Comparison of ENCODE assay signal across 20 cellular contexts in the genomic region with DNA sequence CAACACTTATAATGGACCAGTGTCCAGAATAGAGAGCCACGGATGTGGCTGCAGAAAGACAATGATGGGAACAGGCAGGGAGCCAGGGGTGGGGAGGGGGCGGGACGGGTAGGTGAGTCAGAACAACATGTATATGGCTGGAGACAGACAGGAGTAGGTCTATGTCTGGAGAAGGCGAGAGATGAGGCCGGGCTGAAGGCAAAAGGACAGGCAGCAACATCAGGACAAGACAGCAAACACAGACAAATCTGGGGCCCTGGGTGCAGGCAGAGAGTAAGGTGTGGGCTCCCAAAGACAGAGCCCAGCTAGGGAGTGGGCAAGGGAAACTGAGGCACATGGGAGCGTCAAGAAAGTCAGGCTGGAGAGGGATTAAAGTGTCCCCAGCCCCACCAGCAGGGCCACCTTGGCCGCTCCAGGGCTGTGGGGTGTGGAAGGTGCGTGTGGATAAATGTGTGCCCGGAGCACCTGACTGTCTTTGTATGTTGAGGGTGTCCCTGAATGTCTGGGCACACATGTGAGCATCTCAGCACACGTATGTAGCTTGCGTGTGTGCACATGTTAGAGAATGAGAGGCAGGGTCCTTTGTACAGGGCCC. TPM values are rescaled to one million over a fixed set of nuclear protein-coding genes. Genes with fewer than 3 reads are reported as not detected.
DNase-seq lines count a peak whose midpoint lies in the region; ATAC-seq and TF ChIP-seq lines count a peak whose summit lies in the region.
"Had no signal": no experiment of that assay in that cellular context is flagged by ENCODE, and none has a peak within 500 bp of the region (broad histone marks: within the 10 kb centered on the region; RNA-seq: fewer than 3 reads in every experiment).

No MANE protein-coding gene starts in this region.

- intact Hi-C loops in sciatic nerve (cut with DNase I) = no loop called here

- H3K27ac ChIP-seq in SK-N-SH (ENCODE audit: low read depth in 2 of 2, low read length in 1 of 2) = peak overlapping the region in 1 of 2 experiments; percentile 48; a peak in 2 of 4 replicates
- H3K27ac ChIP-seq: 22Rv1, parathyroid adenoma, testis had no signal

- no peaks in the 10 kb centered on the region for H3K79me2 ChIP-seq in SK-N-SH (ENCODE audit: insufficient read depth)
- H3K79me2 ChIP-seq: parathyroid adenoma had no signal

- H3K4me3 ChIP-seq in SK-N-SH (ENCODE audit: low read depth in 2 of 2, low read length in 1 of 2) (no peak overlapping the region), NT2/D1 (ENCODE audit: insufficient read length, low read depth) (no peak overlapping the region)
- H3K4me3 ChIP-seq: testis had no signal

- no peak for TF ChIP-seq RAD21 in SK-N-SH (IDR thresholded peaks at IDR 0.05; ENCODE audit: low read length)

- H4K20me1 ChIP-seq in SK-N-SH (ENCODE audit: insufficient read depth) = no peaks in the 10 kb centered on the region

- no peaks in the 10 kb centered on the region for H3F3A ChIP-seq in SK-N-SH (replicated peaks; ENCODE audit: insufficient read depth)

- H3K36me3 ChIP-seq in SK-N-SH (replicated peaks in 1 of 2; ENCODE audit: control insufficient read depth in 1 of 2, insufficient read depth in 2 of 2, low read length in 1 of 2) (no peaks in the 10 kb centered on the region), NT2/D1 (ENCODE audit: insufficient read depth, insufficient read length, low read length) (peaks cover 2% of the 10 kb centered on the region)

- TF ChIP-seq CTCF in SK-N-SH (IDR thresholded peaks at IDR 0.05) = no peak
- TF ChIP-seq CTCF in endothelial cell (IDR thresholded peaks at IDR 0.05; ENCODE audit: unreplicated experiment) = no peak

- H3K4me1 Mint-ChIP-seq in endothelial cell (ENCODE audit: unreplicated experiment) = peaks cover 23% of the 10 kb centered on the region
- H3K4me1 Mint-ChIP-seq: mesothelial cell of epicardium had no signal

- WGBS in SK-N-SH (ENCODE audit: low lambda C conversion rate) = 69% methylated on average over 11 of the region's 11 CpGs

- no peaks in the 10 kb centered on the region for H3K9me2 ChIP-seq in SK-N-SH

- H3K9me3 ChIP-seq in SK-N-SH = peaks cover 14% of the 10 kb centered on the region; the same call in 1 of the 2 replicates
- H3K9me3 ChIP-seq in NT2/D1 (ENCODE audit: insufficient read depth, low read length) = peaks cover 16% of the 10 kb centered on the region
- H3K9me3 ChIP-seq: testis had no signal

- POLR2A ChIA-PET in SK-N-SH (lab: Yijun Ruan, JAX) = interaction anchor here (1.7 kb wide), 1 partner anchor 43 kb away, joined by 6 read pairs; no protein-coding TSS in a partner anchor

- peak overlapping the region; percentile 45 for H3K4me3 Mint-ChIP-seq in endothelial cell (ENCODE audit: unreplicated experiment)
- H3K4me3 Mint-ChIP-seq: CD8-positive, alpha-beta T cell; mesothelial cell of epicardium had no signal

- CTCF ChIA-PET in SK-N-SH (lab: Yijun Ruan, JAX) = interaction anchor here (0.9 to 2.2 kb wide), 7 partner anchors 14 to 239 kb away, joined by 3 to 8 read pairs (median 4); a partner anchor contains a TSS

- peaks cover 32% of the 10 kb centered on the region for H3K36me3 Mint-ChIP-seq in endothelial cell (ENCODE audit: low read depth, unreplicated experiment)
- H3K36me3 Mint-ChIP-seq: mesothelial cell of epicardium had no signal

- H3K27me3 Mint-ChIP-seq in endothelial cell (ENCODE audit: unreplicated experiment) = peaks cover 4% of the 10 kb centered on the region

- no peak for TF ChIP-seq EP300 in SK-N-SH (IDR thresholded peaks at IDR 0.05; ENCODE audit: borderline replicate concordance in 1 of 2, low read depth in 1 of 2, low read length in 1 of 2)

- DNase-seq in SK-N-SH (peak; percentile 7), NT2/D1 (ENCODE audit: low read depth, low spot score) (no peak), endothelial cell (ENCODE audit: low spot score) (no peak), sciatic nerve (ENCODE audit: low spot score) (peak; percentile 37), DMS79 treated with DMSO at 0.1 percent for 48 hours (lab: John Stamatoyannopoulos, UW) (no peak)
- DNase-seq in stimulated activated CD4-positive, alpha-beta T cell treated with anti-CD3 and anti-CD28 coated beads, Interleukin-4, amount 100 ng/mL, for 4 hours = no peak
- DNase-seq: activated gamma-delta T cell; GF-D8; left cardiac atrium; naive thymus-derived CD8-positive, alpha-beta T cell; NCI-H187; NCI-H2227 treated with DMSO at 0.1 percent for 48 hours; testis had no signal

- no peaks in the 10 kb centered on the region for H3K9me3 Mint-ChIP-seq in endothelial cell (ENCODE audit: unreplicated experiment)

- no peak overlapping the region for H3K4me2 ChIP-seq in SK-N-SH

- ATAC-seq in SK-N-SH treated with all-trans-retinoic acid at 6 μM for 48 hours = no peak
- ATAC-seq in sciatic nerve = no peak
- ATAC-seq in GM21526 (IDR thresholded peaks at IDR 0.05; ENCODE audit: low FRiP score, unreplicated experiment) = no peak
- ATAC-seq: CD8-positive, alpha-beta T cell; left cardiac atrium; naive thymus-derived CD8-positive, alpha-beta T cell had no signal

- H3K4me1 ChIP-seq in SK-N-SH (ENCODE audit: control insufficient read depth in 1 of 2, insufficient read depth in 2 of 2, low read depth in 1 of 2, low read length in 1 of 2) (peaks cover 0 to 65% of the 10 kb centered on the region in 2 experiments; a peak in 1 of 4 replicates), NT2/D1 (ENCODE audit: insufficient read depth, insufficient read length) (peaks cover 34% of the 10 kb centered on the region)

- no peaks in the 10 kb centered on the region for H3K27me3 ChIP-seq in SK-N-SH (ENCODE audit: insufficient read depth)
- no peaks in the 10 kb centered on the region for H3K27me3 ChIP-seq in NT2/D1 (ENCODE audit: insufficient read depth, insufficient read length)
- H3K27me3 ChIP-seq: testis had no signal

- H2AFZ ChIP-seq in SK-N-SH (ENCODE audit: low read depth) = no peak overlapping the region
- H2AFZ ChIP-seq: parathyroid adenoma had no signal

- no peak overlapping the region for H3K27ac Mint-ChIP-seq in endothelial cell (ENCODE audit: unreplicated experiment)
- H3K27ac Mint-ChIP-seq: CD8-positive, alpha-beta T cell; mesothelial cell of epicardium had no signal

- H3K9ac ChIP-seq in SK-N-SH (no peak overlapping the region), NT2/D1 (ENCODE audit: insufficient read length, low read depth) (peak overlapping the region; percentile 45)
- H3K9ac ChIP-seq: parathyroid adenoma had no signal

TF ChIP-seq in SK-N-SH, 30 proteins besides CTCF, POLR2A, EP300 and RAD21 (continues in another document):
- TF ChIP-seq, protein P1, sequence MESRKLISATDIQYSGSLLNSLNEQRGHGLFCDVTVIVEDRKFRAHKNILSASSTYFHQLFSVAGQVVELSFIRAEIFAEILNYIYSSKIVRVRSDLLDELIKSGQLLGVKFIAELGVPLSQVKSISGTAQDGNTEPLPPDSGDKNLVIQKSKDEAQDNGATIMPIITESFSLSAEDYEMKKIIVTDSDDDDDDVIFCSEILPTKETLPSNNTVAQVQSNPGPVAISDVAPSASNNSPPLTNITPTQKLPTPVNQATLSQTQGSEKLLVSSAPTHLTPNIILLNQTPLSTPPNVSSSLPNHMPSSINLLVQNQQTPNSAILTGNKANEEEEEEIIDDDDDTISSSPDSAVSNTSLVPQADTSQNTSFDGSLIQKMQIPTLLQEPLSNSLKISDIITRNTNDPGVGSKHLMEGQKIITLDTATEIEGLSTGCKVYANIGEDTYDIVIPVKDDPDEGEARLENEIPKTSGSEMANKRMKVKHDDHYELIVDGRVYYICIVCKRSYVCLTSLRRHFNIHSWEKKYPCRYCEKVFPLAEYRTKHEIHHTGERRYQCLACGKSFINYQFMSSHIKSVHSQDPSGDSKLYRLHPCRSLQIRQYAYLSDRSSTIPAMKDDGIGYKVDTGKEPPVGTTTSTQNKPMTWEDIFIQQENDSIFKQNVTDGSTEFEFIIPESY (IDR thresholded peaks at IDR 0.05; ENCODE audit: borderline replicate concordance, low read depth) = no peak
- TF ChIP-seq RFX5 (IDR thresholded peaks at IDR 0.05; ENCODE audit: low read length) (no peak), RCOR1 (IDR thresholded peaks at IDR 0.05; ENCODE audit: low read length) (no peak), POLR2AphosphoS5 (IDR thresholded peaks at IDR 0.05; ENCODE audit: low read depth, low read length) (no peak), TAF1 (IDR thresholded peaks at IDR 0.05; ENCODE audit: borderline replicate concordance, low read depth, low read length) (no peak)

TF ChIP-seq in SK-N-SH treated with all-trans-retinoic acid at 6 μM for 48 hours, 23 proteins besides CTCF, POLR2A, EP300 and RAD21 (continues in another document):
- TF ChIP-seq SNAI2 (CRISPR knock-in tag; IDR thresholded peaks at IDR 0.05) = no peak
- TF ChIP-seq, protein P2, sequence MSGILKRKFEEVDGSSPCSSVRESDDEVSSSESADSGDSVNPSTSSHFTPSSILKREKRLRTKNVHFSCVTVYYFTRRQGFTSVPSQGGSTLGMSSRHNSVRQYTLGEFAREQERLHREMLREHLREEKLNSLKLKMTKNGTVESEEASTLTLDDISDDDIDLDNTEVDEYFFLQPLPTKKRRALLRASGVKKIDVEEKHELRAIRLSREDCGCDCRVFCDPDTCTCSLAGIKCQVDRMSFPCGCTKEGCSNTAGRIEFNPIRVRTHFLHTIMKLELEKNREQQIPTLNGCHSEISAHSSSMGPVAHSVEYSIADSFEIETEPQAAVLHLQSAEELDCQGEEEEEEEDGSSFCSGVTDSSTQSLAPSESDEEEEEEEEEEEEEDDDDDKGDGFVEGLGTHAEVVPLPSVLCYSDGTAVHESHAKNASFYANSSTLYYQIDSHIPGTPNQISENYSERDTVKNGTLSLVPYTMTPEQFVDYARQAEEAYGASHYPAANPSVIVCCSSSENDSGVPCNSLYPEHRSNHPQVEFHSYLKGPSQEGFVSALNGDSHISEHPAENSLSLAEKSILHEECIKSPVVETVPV (CRISPR knock-in tag; IDR thresholded peaks at IDR 0.05) = no peak
- no peak for TF ChIP-seq CSDC2 (CRISPR knock-in tag; IDR thresholded peaks at IDR 0.05)
- no peak for TF ChIP-seq ZFP3 (CRISPR knock-in tag; IDR thresholded peaks at IDR 0.05)

RNA-seq across cellular contexts. Expression of a gene that starts 44.1 kb away (rescaled TPM):
- polyA plus RNA-seq in SK-N-SH (2012; rRNA removed) = 1.6 and 4.2 TPM in 2 replicates
- polyA plus RNA-seq in SK-N-SH (2012; cell fraction: cytosol; rRNA removed) = 1.7 and 4.1 TPM in 2 replicates
- polyA plus RNA-seq in SK-N-SH (2012; cell fraction: nucleus; rRNA removed) = 1.6 and 3.1 TPM in 2 replicates
- total RNA-seq in endothelial cell (ENCODE audit: unreplicated experiment) (14.2 TPM), sciatic nerve (4.7 TPM)
- total RNA-seq: bronchial epithelial cell had no signal

Comparison
In these comparisons a context has a peak if more than half of its experiments do, and no peak if none do; other contexts are left out.
1. DNase-seq: peak in SK-N-SH (single experiment) and sciatic nerve (single experiment); none in NT2/D1 (single experiment), endothelial cell (single experiment), stimulated activated CD4-positive, alpha-beta T cell treated with anti-CD3 and anti-CD28 coated beads, Interleukin-4, amount 100 ng/mL, for 4 hours (0 of 2) and DMS79 treated with DMSO at 0.1 percent for 48 hours (single experiment).